ENCODE assay signal across 15 cellular contexts in the genomic region with DNA sequence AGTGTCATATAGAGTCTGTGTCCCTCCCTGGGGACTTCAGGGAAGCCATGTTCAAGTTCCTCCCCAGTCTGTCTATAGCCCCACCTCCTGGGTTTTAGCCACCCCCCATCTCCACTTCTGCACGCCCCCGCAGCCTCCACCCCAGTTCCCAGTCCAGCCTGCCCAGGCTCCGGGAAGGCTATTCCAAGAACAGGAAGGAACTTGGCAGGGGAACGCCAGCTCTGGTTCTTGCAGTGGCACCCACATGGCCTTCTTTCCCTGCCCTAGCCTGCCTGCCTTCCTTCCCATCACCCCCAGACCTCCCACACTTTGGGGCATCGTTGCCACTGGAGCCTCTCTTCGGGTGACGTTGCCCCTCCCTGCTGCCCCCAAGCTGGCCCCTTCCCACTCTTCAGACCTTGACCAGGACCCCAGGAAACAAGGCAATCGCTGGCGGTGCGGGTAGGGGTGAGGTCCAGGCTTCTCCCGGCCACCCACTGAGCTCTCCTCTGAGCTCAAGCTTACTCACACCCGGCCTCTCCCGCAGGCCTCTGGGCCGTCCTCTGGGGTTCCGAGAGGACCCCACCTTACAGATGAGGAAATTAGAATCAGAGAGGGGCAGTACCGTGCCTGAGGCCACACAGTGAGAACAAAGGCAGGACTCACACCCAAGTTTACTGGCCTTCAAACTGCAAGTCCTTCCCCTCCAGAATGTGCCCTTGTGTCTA. TPM values are rescaled to one million over a fixed set of nuclear protein-coding genes. Genes with fewer than 3 reads are reported as not detected.
DNase-seq lines count a peak whose midpoint lies in the region; ATAC-seq lines count a peak whose summit lies in the region.
"Had no signal": no experiment of that assay in that cellular context is flagged by ENCODE, and none has a peak within 500 bp of the region (broad histone marks: within the 10 kb centered on the region; RNA-seq: fewer than 3 reads in every experiment).

No MANE protein-coding gene starts in this region.

- H2AFZ ChIP-seq in mesenchymal stem cell (ENCODE audit: low read depth, low read length): peak overlapping the region; percentile 18

- no peak overlapping the region for H3K4me2 ChIP-seq in mesenchymal stem cell (ENCODE audit: low read length, poor library complexity, severe bottlenecking)

- no peak overlapping the region for H3K4ac ChIP-seq in mesenchymal stem cell (ENCODE audit: low read depth in 1 of 2, low read length in 2 of 2)

- no peaks in the 10 kb centered on the region for H3K27me3 ChIP-seq in mesenchymal stem cell (ENCODE audit: control insufficient read depth in 1 of 2, insufficient read depth in 1 of 2, low read length in 2 of 2)

- no peak overlapping the region for H3K4me3 ChIP-seq in mesenchymal stem cell (ENCODE audit: insufficient read depth in 1 of 2, low read depth in 1 of 2, low read length in 2 of 2)
- H3K4me3 ChIP-seq: HAP-1 had no signal

- peak overlapping the region; percentile 84 for H3K4me3 Mint-ChIP-seq in activated T-helper 17 cell treated with anti-CD3 and anti-CD28 coated beads, Interleukin-2, amount 50 U/mL, for 72 hours

- H3K14ac ChIP-seq in mesenchymal stem cell (ENCODE audit: low read length in 2 of 2): peak overlapping the region in 1 of 2 experiments; percentile 41

- WGBS in mesenchymal stem cell: 82% methylated on average over 15 of the region's 16 CpGs

- no peaks in the 10 kb centered on the region for H3K36me3 Mint-ChIP-seq in activated T-helper 17 cell treated with anti-CD3 and anti-CD28 coated beads, Interleukin-2, amount 50 U/mL, for 72 hours (ENCODE audit: low read depth)

- no peak overlapping the region for H2BK120ac ChIP-seq in mesenchymal stem cell (ENCODE audit: low read depth, low read length)

- H3K36me3 ChIP-seq in mesenchymal stem cell (ENCODE audit: control insufficient read depth in 1 of 2, insufficient read depth in 2 of 2, low read depth in 1 of 2, low read length in 2 of 2): no peaks in the 10 kb centered on the region
- H3K36me3 ChIP-seq: HAP-1, WERI-Rb-1 had no signal

- H3K18ac ChIP-seq in mesenchymal stem cell (ENCODE audit: low read depth in 1 of 2, low read length in 2 of 2): no peak overlapping the region

- H2AK5ac ChIP-seq in mesenchymal stem cell (ENCODE audit: low read length, severe bottlenecking): no peak overlapping the region

- no peak overlapping the region for H2BK15ac ChIP-seq in mesenchymal stem cell (ENCODE audit: low read depth, poor library complexity, severe bottlenecking)

- peaks cover 39% of the 10 kb centered on the region for H3K4me1 Mint-ChIP-seq in activated T-helper 17 cell treated with anti-CD3 and anti-CD28 coated beads, Interleukin-2, amount 50 U/mL, for 72 hours

- H3K27me3 Mint-ChIP-seq in activated T-helper 17 cell treated with anti-CD3 and anti-CD28 coated beads, Interleukin-2, amount 50 U/mL, for 72 hours: no peaks in the 10 kb centered on the region

- H3K27ac Mint-ChIP-seq in activated T-helper 17 cell treated with anti-CD3 and anti-CD28 coated beads, Interleukin-2, amount 50 U/mL, for 72 hours: peak overlapping the region; percentile 71

- H2BK5ac ChIP-seq in mesenchymal stem cell (ENCODE audit: low read depth, low read length, poor library complexity, severe bottlenecking): no peak overlapping the region

- H4K8ac ChIP-seq in mesenchymal stem cell (ENCODE audit: low read length): no peak overlapping the region

- no peak overlapping the region for H3K9ac ChIP-seq in mesenchymal stem cell (ENCODE audit: low read length)

- no peak overlapping the region for H3K23ac ChIP-seq in mesenchymal stem cell (ENCODE audit: low read length in 2 of 2)

- no peaks in the 10 kb centered on the region for H3K9me3 Mint-ChIP-seq in activated T-helper 17 cell treated with anti-CD3 and anti-CD28 coated beads, Interleukin-2, amount 50 U/mL, for 72 hours

- H3K27ac ChIP-seq in mesenchymal stem cell (ENCODE audit: low read length, poor library complexity, severe bottlenecking): no peak overlapping the region
- H3K27ac ChIP-seq: WERI-Rb-1 had no signal

- ATAC-seq in activated T-helper 17 cell treated with anti-CD3 and anti-CD28 coated beads, Interleukin-2, amount 50 U/mL, for 72 hours (replicated peaks): no peak
- ATAC-seq in HG03097 (IDR thresholded peaks at IDR 0.05; ENCODE audit: low FRiP score, unreplicated experiment) (no peak), HG02588 (IDR thresholded peaks at IDR 0.05; ENCODE audit: unreplicated experiment) (no peak)

- DNase-seq in ELR (ENCODE audit: low read depth): peak; percentile 17
- DNase-seq in mesenchymal stem cell: no peak
- DNase-seq in midbrain (lab: John Stamatoyannopoulos, UW): no peak
- DNase-seq: activated gamma-delta T cell treated with Interleukin-2 at 50 U/mL for 16 hours; Caco-2; cerebellar nuclear complex; NCI-H510A treated with DMSO at 0.1 percent for 48 hours; stimulated activated CD4-positive, alpha-beta T cell treated with anti-CD3 and anti-CD28 coated beads, Interleukin-2, amount 100 ng/mL, for 24 hours; WERI-Rb-1 had no signal

- H3K9me3 ChIP-seq in mesenchymal stem cell (ENCODE audit: control insufficient read depth, low read length): no peaks in the 10 kb centered on the region
- H3K9me3 ChIP-seq: Caco-2, HAP-1 had no signal

- no peak overlapping the region for H4K91ac ChIP-seq in mesenchymal stem cell (ENCODE audit: low read length)

- no peak overlapping the region for H2BK12ac ChIP-seq in mesenchymal stem cell (ENCODE audit: low read length in 2 of 2)

- H3K4me1 ChIP-seq in mesenchymal stem cell (ENCODE audit: control insufficient read depth, insufficient read depth, low read depth, low read length): peaks cover 19% of the 10 kb centered on the region
- H3K4me1 ChIP-seq: Caco-2 had no signal

- H3K79me1 ChIP-seq in mesenchymal stem cell (replicated peaks; ENCODE audit: low read length, poor library complexity, severe bottlenecking): no peaks in the 10 kb centered on the region

RNA-seq across cellular contexts. Expression of a gene that starts 9.2 kb away (rescaled TPM):
- 10 to 100 TPM; 18.3 to 43.5 TPM for total RNA-seq in activated T-helper 17 cell treated with anti-CD3 and anti-CD28 coated beads, Interleukin-2, amount 50 U/mL, for 72 hours
- 4.4 TPM for polyA plus RNA-seq in mesenchymal stem cell (2013, experiment 1 of 2)
- polyA plus RNA-seq in mesenchymal stem cell (2013, experiment 2 of 2): 3.9 TPM
- total RNA-seq: Caco-2 had no signal

RNA-seq across cellular contexts. Expression of a gene that starts 18.1 kb away (rescaled TPM):
- total RNA-seq in activated T-helper 17 cell treated with anti-CD3 and anti-CD28 coated beads, Interleukin-2, amount 50 U/mL, for 72 hours: 1 to 10 TPM; 2.6 to 4.2 TPM
- polyA plus RNA-seq in mesenchymal stem cell (2013, experiment 1 of 2): 0.07 TPM
- 0.01 TPM for polyA plus RNA-seq in mesenchymal stem cell (2013, experiment 2 of 2)
- total RNA-seq: fibroblast of villous mesenchyme, kidney epithelial cell had no signal

RNA-seq across cellular contexts. Expression of a gene that starts 43.8 kb away (rescaled TPM):
- total RNA-seq in activated T-helper 17 cell treated with anti-CD3 and anti-CD28 coated beads, Interleukin-2, amount 50 U/mL, for 72 hours: 10 to 100 TPM; 31.2 to 31.5 TPM
- polyA plus RNA-seq in mesenchymal stem cell (2013, experiment 1 of 2): 27.4 TPM
- polyA plus RNA-seq in mesenchymal stem cell (2013, experiment 2 of 2): 27.4 TPM

RNA-seq across cellular contexts. Expression of a gene that starts 45.0 kb away (rescaled TPM):
- 100 to 1,000 TPM; 153 to 167 TPM for total RNA-seq in activated T-helper 17 cell treated with anti-CD3 and anti-CD28 coated beads, Interleukin-2, amount 50 U/mL, for 72 hours
- polyA plus RNA-seq in mesenchymal stem cell (2013, experiment 1 of 2): 110 TPM
- polyA plus RNA-seq in mesenchymal stem cell (2013, experiment 2 of 2): 117 TPM

RNA-seq across cellular contexts. Expression of a gene that starts 49.8 kb away (rescaled TPM):
- total RNA-seq in activated T-helper 17 cell treated with anti-CD3 and anti-CD28 coated beads, Interleukin-2, amount 50 U/mL, for 72 hours: 100 to 1,000 TPM; 115 to 214 TPM
- polyA plus RNA-seq in mesenchymal stem cell (2013, experiment 1 of 2): 37.0 TPM
- 40.1 TPM for polyA plus RNA-seq in mesenchymal stem cell (2013, experiment 2 of 2)
